In the genomic region with DNA sequence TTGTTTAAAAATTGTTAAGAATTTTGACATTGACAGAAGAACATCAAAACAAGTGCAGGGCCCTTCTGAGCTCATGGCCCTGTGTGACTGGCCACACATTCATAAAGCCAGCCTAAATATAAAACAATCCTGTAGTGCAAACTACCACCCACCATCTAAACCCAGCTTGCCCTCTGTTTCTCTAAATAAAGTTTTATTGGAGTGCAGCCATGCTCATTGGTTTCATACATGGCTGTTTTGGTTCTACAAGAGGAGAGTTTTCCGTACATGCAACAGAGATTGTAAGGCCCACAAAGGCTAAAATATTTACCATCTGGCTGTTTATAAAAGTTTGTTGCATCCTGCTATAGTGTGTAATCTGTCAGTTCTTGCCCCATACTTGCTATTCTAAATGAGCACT, we compare ENCODE assay signal across 22 cellular contexts. TPM values are rescaled to one million over a fixed set of nuclear protein-coding genes. Genes with fewer than 3 reads are reported as not detected.
A peak's percentile ranks its signal among the peaks of the same experiment; 100 is the strongest.
DNase-seq lines count a peak whose midpoint lies in the region; ATAC-seq, FAIRE-seq and TF ChIP-seq lines count a peak whose summit lies in the region.
"Had no signal": no experiment of that assay in that cellular context is flagged by ENCODE, and none has a peak within 500 bp of the region (broad histone marks: within the 10 kb centered on the region; RNA-seq: fewer than 3 reads in every experiment).

No MANE protein-coding gene starts in this region.

- TF ChIP-seq RAD21 in HepG2 (CRISPR knock-in tag; IDR thresholded peaks at IDR 0.05), result no peak

- no peaks in the 10 kb centered on the region for H3K79me2 ChIP-seq in HepG2 (ENCODE audit: insufficient read depth, low read length)

- H2AFZ ChIP-seq in HepG2 (ENCODE audit: low read length), result no peak overlapping the region
- H2AFZ ChIP-seq in neuronal stem cell (ENCODE audit: low read length), result peak overlapping the region; percentile 6

- H3K4ac ChIP-seq in neuronal stem cell (ENCODE audit: low read length), result no peak overlapping the region

- peak overlapping the region; percentile 70 for H3K27ac Mint-ChIP-seq in endothelial cell (ENCODE audit: unreplicated experiment)
- H3K27ac Mint-ChIP-seq: B cell; CD4-positive, alpha-beta T cell; CD8-positive, alpha-beta T cell had no signal

- in situ Hi-C loops in HepG2 (cut with HindIII; ENCODE audit: extremely low pct_ligation_motif_present, low pct_unique_long_range_greater_than_20kb), result no loop called here

- no peak overlapping the region for H3K23ac ChIP-seq in neuronal stem cell (ENCODE audit: low read depth, low read length, poor library complexity)

- H3K27me3 Mint-ChIP-seq in endothelial cell (ENCODE audit: unreplicated experiment), result peaks cover 7% of the 10 kb centered on the region
- H3K27me3 Mint-ChIP-seq: CD4-positive, alpha-beta T cell had no signal

- H3K4me3 Mint-ChIP-seq in endothelial cell (ENCODE audit: unreplicated experiment), result no peak overlapping the region
- H3K4me3 Mint-ChIP-seq: B cell; CD4-positive, alpha-beta T cell; CD8-positive, alpha-beta T cell had no signal

- TF ChIP-seq CTCF in HepG2 (CRISPR knock-in tag; IDR thresholded peaks at IDR 0.05) (no peak), right lobe of liver (IDR thresholded peaks at IDR 0.05) (no peak), endothelial cell (IDR thresholded peaks at IDR 0.05; ENCODE audit: unreplicated experiment) (no peak)

- H4K91ac ChIP-seq in neuronal stem cell (ENCODE audit: low read depth, low read length, poor library complexity), result no peak overlapping the region

- H2AK5ac ChIP-seq in neuronal stem cell (ENCODE audit: low read depth, low read length), result no peak overlapping the region

- FAIRE-seq in HepG2 (lab: Jason Lieb, UNC) (no peak), RCC 7860 (lab: Jason Lieb, UNC) (no peak)
- FAIRE-seq: A549, D721Med, G401.6, GM12891, GM19239 had no signal

- TF ChIP-seq POLR2A in HepG2 (IDR thresholded peaks at IDR 0.05; ENCODE audit: insufficient read depth in 1 of 2, low read depth in 2 of 2, low read length in 2 of 2), result no peak
- TF ChIP-seq POLR2A in right lobe of liver (IDR thresholded peaks at IDR 0.05), result no peak

- H3K36me3 ChIP-seq in HepG2 (replicated peaks in 1 of 2; ENCODE audit: control insufficient read depth in 1 of 2, insufficient read depth in 2 of 2, low read length in 2 of 2) (no peaks in the 10 kb centered on the region), right lobe of liver (no peaks in the 10 kb centered on the region), neuronal stem cell (replicated peaks in 1 of 2; ENCODE audit: control insufficient read depth in 2 of 2, insufficient read depth in 2 of 2, low read length in 2 of 2) (no peaks in the 10 kb centered on the region)
- H3K36me3 ChIP-seq: BLaER1 treated with 17β-estradiol and CSF1 and Interleukin-3, amounts not matched to agents 10 nM and 100 nM had no signal

- no peaks in the 10 kb centered on the region for H3K79me1 ChIP-seq in neuronal stem cell (ENCODE audit: low read depth, low read length)

- H3K18ac ChIP-seq in neuronal stem cell (ENCODE audit: low read length), result no peak overlapping the region

- POLR2A ChIA-PET in HepG2 (lab: Yijun Ruan, JAX), result no interaction called here

- H4K8ac ChIP-seq in neuronal stem cell (ENCODE audit: low read depth, low read length), result no peak overlapping the region

- CTCF ChIA-PET in HepG2 (lab: Yijun Ruan, JAX; ENCODE audit: low intra/inter-chr PET ratio, low total read pairs), result no interaction called here

- WGBS in HepG2 (ENCODE audit: low lambda C conversion rate), result 100% methylated on average over 1 of the region's 1 CpG
- 100% methylated on average over 1 of the region's 1 CpG for WGBS in right lobe of liver (ENCODE audit: insufficient coverage, low coverage, low lambda C conversion rate, missing lambda C conversion rate)
- no CpG with 5 or more reads among the region's 1 CpG for WGBS in neuronal stem cell (ENCODE audit: extremely low coverage in 2 of 2, insufficient read length in 2 of 2, insufficient replicate concordance in 1 of 2), 2 donors

- no peak overlapping the region for H3K9ac ChIP-seq in HepG2 (ENCODE audit: insufficient read depth, low read depth, low read length)
- no peak overlapping the region for H3K9ac ChIP-seq in neuronal stem cell (ENCODE audit: low read depth, low read length, poor library complexity)
- H3K9ac ChIP-seq: BLaER1 treated with 17β-estradiol and CSF1 and Interleukin-3, amounts not matched to agents 10 nM and 100 nM had no signal

- no peaks in the 10 kb centered on the region for H3K9me3 ChIP-seq in HepG2 (ENCODE audit: low read length)
- H3K9me3 ChIP-seq in right lobe of liver, result no peaks in the 10 kb centered on the region
- no peaks in the 10 kb centered on the region for H3K9me3 ChIP-seq in neuronal stem cell (replicated peaks in 1 of 2; ENCODE audit: control insufficient read depth in 2 of 2, insufficient read depth in 1 of 2, low read depth in 1 of 2, low read length in 2 of 2)
- H3K9me3 ChIP-seq: A549; BLaER1 treated with 17β-estradiol and CSF1 and Interleukin-3, amounts not matched to agents 10 nM and 100 nM; Caco-2 had no signal

- peaks cover 13% of the 10 kb centered on the region for H3K9me3 Mint-ChIP-seq in endothelial cell (ENCODE audit: unreplicated experiment)
- H3K9me3 Mint-ChIP-seq: CD4-positive, alpha-beta T cell; CD8-positive, alpha-beta T cell had no signal

- intact Hi-C loops in HepG2 (cut with micrococcal nuclease; ENCODE audit: unreplicated experiment) (no loop called here), right lobe of liver (cut with DNase I) (no loop called here)

- H2BK120ac ChIP-seq in neuronal stem cell (ENCODE audit: low read depth, low read length), result no peak overlapping the region

- DNase-seq in HepG2 (ENCODE audit: low spot score) (no peak), right lobe of liver (no peak), endothelial cell (ENCODE audit: low spot score) (no peak), neuronal stem cell (ENCODE audit: low spot score) (no peak), RCC 7860 (ENCODE audit: low spot score) (no peak)
- DNase-seq: AML-193; Caco-2; Calu3; CD4-positive, alpha-beta T cell; CD8-positive, alpha-beta T cell; DMS79 treated with DMSO at 0.1 percent for 48 hours; GF-D8 had no signal

- H2BK12ac ChIP-seq in neuronal stem cell (ENCODE audit: low read length), result no peak overlapping the region

- ATAC-seq in HepG2 (no peak), right lobe of liver (no peak), HG03565 (IDR thresholded peaks at IDR 0.05; ENCODE audit: unreplicated experiment) (no peak)
- ATAC-seq: A549; CD8-positive, alpha-beta T cell had no signal

- H2BK15ac ChIP-seq in neuronal stem cell (ENCODE audit: low read length), result no peak overlapping the region

- TF ChIP-seq EP300 in HepG2 (IDR thresholded peaks at IDR 0.05; ENCODE audit: low read depth in 2 of 2, low read length in 2 of 2), result no peak
- TF ChIP-seq EP300 in HepG2 (CRISPR knock-in tag; IDR thresholded peaks at IDR 0.05; ENCODE audit: borderline replicate concordance), result no peak

- H3K36me3 Mint-ChIP-seq in endothelial cell (ENCODE audit: low read depth, unreplicated experiment), result peaks cover 22% of the 10 kb centered on the region
- H3K36me3 Mint-ChIP-seq: CD8-positive, alpha-beta T cell had no signal

- peaks cover 22% of the 10 kb centered on the region for H3K4me1 Mint-ChIP-seq in endothelial cell (ENCODE audit: unreplicated experiment)
- H3K4me1 Mint-ChIP-seq: B cell had no signal

- H3K4me3 ChIP-seq in HepG2 (replicated peaks in 1 of 3; ENCODE audit: insufficient read depth in 1 of 3, low read depth in 2 of 3, low read length in 3 of 3), result no peak overlapping the region
- no peak overlapping the region for H3K4me3 ChIP-seq in right lobe of liver
- no peak overlapping the region for H3K4me3 ChIP-seq in neuronal stem cell (ENCODE audit: low read length in 2 of 2)
- H3K4me3 ChIP-seq: A549; BLaER1 treated with 17β-estradiol and CSF1 and Interleukin-3, amounts not matched to agents 10 nM and 100 nM had no signal

- H3K27ac ChIP-seq in HepG2 (ENCODE audit: extremely low read length, insufficient read depth, low read length) (no peak overlapping the region), right lobe of liver (no peak overlapping the region), neuronal stem cell (replicated peaks; ENCODE audit: low read length) (no peak overlapping the region)
- H3K27ac ChIP-seq: 22Rv1; A549; BLaER1 treated with 17β-estradiol and CSF1 and Interleukin-3, amounts not matched to agents 10 nM and 100 nM; C4-2B had no signal

- H3K27me3 ChIP-seq in HepG2 (ENCODE audit: control insufficient read depth in 1 of 2, insufficient read depth in 2 of 2, low read length in 2 of 2), result no peaks in the 10 kb centered on the region
- H3K27me3 ChIP-seq in right lobe of liver, result no peaks in the 10 kb centered on the region
- H3K27me3 ChIP-seq in neuronal stem cell (ENCODE audit: control insufficient read depth in 3 of 3, insufficient read depth in 3 of 3, low read depth in 1 of 3, low read length in 3 of 3), result no peaks in the 10 kb centered on the region
- H3K27me3 ChIP-seq: BLaER1 treated with 17β-estradiol and CSF1 and Interleukin-3, amounts not matched to agents 10 nM and 100 nM had no signal

- peaks cover 9% of the 10 kb centered on the region for H3K4me1 ChIP-seq in HepG2 (ENCODE audit: insufficient read depth, low read length)
- H3K4me1 ChIP-seq in right lobe of liver, result no peaks in the 10 kb centered on the region
- no peaks in the 10 kb centered on the region for H3K4me1 ChIP-seq in neuronal stem cell (ENCODE audit: control insufficient read depth in 2 of 2, insufficient read depth in 1 of 2, low read depth in 1 of 2, low read length in 2 of 2)
- H3K4me1 ChIP-seq: A549, Caco-2 had no signal

- no TSS peak for BruUV-seq in HepG2 (replicated peaks; lab: Mats Ljungman, UMichigan)

- no peaks in the 10 kb centered on the region for H4K20me1 ChIP-seq in HepG2 (ENCODE audit: insufficient read depth, low read length)
- H4K20me1 ChIP-seq: BLaER1 treated with 17β-estradiol and CSF1 and Interleukin-3, amounts not matched to agents 10 nM and 100 nM had no signal

- no peak overlapping the region for H2BK5ac ChIP-seq in neuronal stem cell (ENCODE audit: low read length)

- no peak overlapping the region for H3K14ac ChIP-seq in neuronal stem cell (ENCODE audit: low read length)

- H3K4me2 ChIP-seq in HepG2 (ENCODE audit: low read depth, low read length), result no peak overlapping the region
- no peak overlapping the region for H3K4me2 ChIP-seq in neuronal stem cell (ENCODE audit: insufficient read depth, low read length, poor library complexity, severe bottlenecking)
- H3K4me2 ChIP-seq: A549; BLaER1 treated with 17β-estradiol and CSF1 and Interleukin-3, amounts not matched to agents 10 nM and 100 nM had no signal

RNA-seq across cellular contexts. Expression of gene TRIM24, which starts 54.6 kb away (rescaled TPM):
- 106 and 118 TPM in 2 replicates for total RNA-seq in HepG2 (2016; rRNA removed; fragmentation: Illumina TruSeq; extraction: Trizol)
- 122 and 139 TPM in 2 replicates for total RNA-seq in HepG2 (2016; cell fraction: cytosol; rRNA removed; fragmentation: Illumina TruSeq; extraction: Trizol; ENCODE audit: low read depth)
- 99.4 and 119 TPM in 2 replicates for total RNA-seq in HepG2 (2016; cell fraction: insoluble cytoplasmic fraction; rRNA removed; fragmentation: Illumina TruSeq; extraction: Trizol)
- total RNA-seq in HepG2 (2016; cell fraction: membrane; rRNA removed; fragmentation: Illumina TruSeq; extraction: Trizol), result 66.5 and 76.0 TPM in 2 replicates
- 103 and 118 TPM in 2 replicates for total RNA-seq in HepG2 (2016; cell fraction: nucleus; rRNA removed; fragmentation: Illumina TruSeq; extraction: Trizol)
- polyA plus RNA-seq in HepG2 (2011; rRNA removed), result 70.3 and 100 TPM in 2 replicates
- polyA plus RNA-seq in HepG2 (2011; cell fraction: cytosol; rRNA removed), result 34.7 and 45.8 TPM in 2 replicates
- polyA plus RNA-seq in HepG2 (2011; cell fraction: nucleus; rRNA removed), result 47.7 and 50.1 TPM in 2 replicates
- 45.5 and 53.7 TPM in 2 replicates for polyA plus RNA-seq in HepG2 (2012)
- 3.2 and 3.5 TPM in 2 replicates for polyA plus RNA-seq in HepG2 (2016; cell fraction: cytosol; fragmentation: Illumina TruSeq; extraction: Trizol; ENCODE audit: low read depth)
- polyA plus RNA-seq in HepG2 (2016; cell fraction: insoluble cytoplasmic fraction; fragmentation: Illumina TruSeq; extraction: Trizol; ENCODE audit: low read depth), result 140 and 150 TPM in 2 replicates
- 12.3 and 15.0 TPM in 2 replicates for polyA plus RNA-seq in HepG2 (2016; cell fraction: membrane; fragmentation: Illumina TruSeq; extraction: Trizol; ENCODE audit: low read depth)
- polyA plus RNA-seq in HepG2 (2016; cell fraction: nucleus; fragmentation: Illumina TruSeq; extraction: Trizol; ENCODE audit: insufficient read depth, low read depth), result 118 and 128 TPM in 2 replicates
- polyA minus RNA-seq in HepG2 (2011; rRNA and poly(A)+ RNA removed; ENCODE audit: low replicate concordance), result 19.6 and 88.1 TPM in 2 replicates
- 86.8 and 89.8 TPM in 2 replicates for polyA minus RNA-seq in HepG2 (2011; cell fraction: cytosol; rRNA and poly(A)+ RNA removed)
- 194 and 209 TPM in 2 replicates for polyA minus RNA-seq in HepG2 (2011; cell fraction: nucleus; rRNA and poly(A)+ RNA removed)
- 10 to 100 TPM; 14.5 to 18.9 (median 16.5) TPM for total RNA-seq in right lobe of liver
- 104 TPM for total RNA-seq in endothelial cell (ENCODE audit: unreplicated experiment)
- polyA plus RNA-seq in neuronal stem cell (2013, experiment 1 of 2), result 71.5 TPM
- polyA plus RNA-seq in neuronal stem cell (2013, experiment 2 of 2), result 73.3 TPM
